34 cellular contexts compared by ENCODE assay signal in the genomic region with DNA sequence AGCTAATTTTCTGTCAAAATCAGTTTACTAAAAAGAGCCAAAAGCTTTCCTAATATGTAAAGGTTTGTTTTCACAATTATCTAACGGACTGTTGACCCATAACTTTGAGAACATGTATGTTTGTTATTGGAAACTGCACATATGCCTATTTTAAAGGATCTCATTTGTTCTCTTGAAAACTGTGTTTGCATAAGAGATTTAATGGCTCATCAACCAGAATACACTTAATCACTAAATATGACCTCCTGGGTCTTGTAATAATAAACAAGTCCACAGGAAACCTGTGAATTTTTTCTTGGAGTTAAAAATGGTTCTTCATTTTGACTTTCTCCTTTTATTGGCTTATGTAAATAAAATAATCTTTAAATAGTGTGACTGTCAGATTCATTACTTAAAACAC. TPM values are rescaled to one million over a fixed set of nuclear protein-coding genes. Genes with fewer than 3 reads are reported as not detected.
"Had no signal": no experiment of that assay in that cellular context is flagged by ENCODE, and none has a peak within 500 bp of the region (broad histone marks: within the 10 kb centered on the region; RNA-seq: fewer than 3 reads in every experiment).

No MANE protein-coding gene starts in this region.

- H3K4me3 ChIP-seq: PC-9 had no signal

- ATAC-seq: activated naive CD8-positive, alpha-beta T cell treated with anti-CD3 and anti-CD28 coated beads, Interleukin-2, amount 50 U/mL, for 24 hours; activated T-cell treated with anti-CD3 and anti-CD28 coated beads, Interleukin-2, amount 50 U/mL, for 4 hours; Right ventricle myocardium inferior had no signal

- H3K4me3 Mint-ChIP-seq: activated B cell treated with CpG ODN at 0.5 μM for 24 hours; activated CD4-positive, alpha-beta memory T cell treated with anti-CD3 and anti-CD28 coated beads for 36 hours; activated naive CD4-positive, alpha-beta T cell treated with anti-CD3 and anti-CD28 coated beads, Interleukin-2, amount 10 ng/mL, durations not matched to agents 7 days and 5 days; activated naive CD8-positive, alpha-beta T cell; activated naive CD8-positive, alpha-beta T cell treated with anti-CD3 and anti-CD28 coated beads, Interleukin-2, amount 50 U/mL, for 24 hours; activated T-cell treated with anti-CD3 and anti-CD28 coated beads, Interleukin-2, amount 50 U/mL, for 4 hours; activated T-helper 1 cell treated with anti-CD3 and anti-CD28 coated beads, Interleukin-12 subunit alpha, Interleukin-12 subunit beta, Interleukin-2, Interleukin-4 antibody, amounts not matched to agents 30 ng/mL and 10 ng/mL and 1 ng/mL, durations not matched to agents 14 hours and 24 hours and 36 hours had no signal

- H3K9me3 Mint-ChIP-seq: activated B cell treated with CpG ODN at 0.5 μM for 24 hours; activated CD4-positive, alpha-beta memory T cell treated with anti-CD3 and anti-CD28 coated beads for 36 hours; activated naive CD4-positive, alpha-beta T cell treated with anti-CD3 and anti-CD28 coated beads, Interleukin-2, amount 10 ng/mL, durations not matched to agents 7 days and 5 days; activated naive CD8-positive, alpha-beta T cell treated with anti-CD3 and anti-CD28 coated beads, Interleukin-2, amount 50 U/mL, for 24 hours; activated T-cell treated with anti-CD3 and anti-CD28 coated beads, Interleukin-2, amount 50 U/mL, for 4 hours; activated T-helper 1 cell treated with anti-CD3 and anti-CD28 coated beads, Interleukin-12 subunit alpha, Interleukin-12 subunit beta, Interleukin-2, Interleukin-4 antibody, amounts not matched to agents 30 ng/mL and 10 ng/mL and 1 ng/mL, durations not matched to agents 14 hours and 24 hours and 36 hours had no signal

- DNase-seq: activated B cell treated with CpG ODN at 0.5 μM for 24 hours; activated CD4-positive, alpha-beta memory T cell treated with anti-CD3 and anti-CD28 coated beads for 36 hours; activated CD4-positive, alpha-beta T cell treated with anti-CD3 and anti-CD28 coated beads for 4 hours; activated CD4-positive, alpha-beta T cell treated with anti-CD3 and anti-CD28 coated beads, Interleukin-2, amount 50 U/mL, for 1 hour; activated CD4-positive, CD25-positive, alpha-beta regulatory T cell treated with anti-CD3 and anti-CD28 coated beads, Interleukin-2, amount 50 U/mL, for 72 hours; activated CD8-positive, alpha-beta memory T cell treated with anti-CD3 and anti-CD28 coated beads, Interleukin-2, amount 50 U/mL, for 4 hours; activated gamma-delta T cell treated with Interleukin-2 at 50 U/mL for 16 hours; activated naive CD4-positive, alpha-beta T cell treated with anti-CD3 and anti-CD28 coated beads, Interleukin-2, amount 10 ng/mL, durations not matched to agents 7 days and 5 days; activated naive CD8-positive, alpha-beta T cell treated with anti-CD3 and anti-CD28 coated beads, Interleukin-2, amount 50 U/mL, for 24 hours; activated T-cell treated with anti-CD3 and anti-CD28 coated beads for 4 hours; activated T-cell treated with anti-CD3 and anti-CD28 coated beads, Interleukin-2, amount 50 U/mL, for 4 hours; anterior cingulate cortex; caudate nucleus; cerebellar nuclear complex; MM.1S; MV-4-11; NCI-H1092; NCI-H1694 treated with DMSO at 0.1 percent for 48 hours; NCI-H2029; NCI-H510A; PC-9; SIG-M5; SW 1271; T-helper 1 cell; T-helper 2 cell; T-helper 9 cell had no signal

- H3K36me3 Mint-ChIP-seq: activated CD4-positive, alpha-beta memory T cell treated with anti-CD3 and anti-CD28 coated beads for 36 hours; activated naive CD4-positive, alpha-beta T cell treated with anti-CD3 and anti-CD28 coated beads, Interleukin-2, amount 10 ng/mL, durations not matched to agents 7 days and 5 days; activated naive CD8-positive, alpha-beta T cell; brain had no signal

- H3K27ac Mint-ChIP-seq: activated B cell treated with CpG ODN at 0.5 μM for 24 hours; activated CD4-positive, alpha-beta memory T cell treated with anti-CD3 and anti-CD28 coated beads for 36 hours; activated naive CD4-positive, alpha-beta T cell treated with anti-CD3 and anti-CD28 coated beads, Interleukin-2, amount 10 ng/mL, durations not matched to agents 7 days and 5 days; activated naive CD8-positive, alpha-beta T cell; activated naive CD8-positive, alpha-beta T cell treated with anti-CD3 and anti-CD28 coated beads, Interleukin-2, amount 50 U/mL, for 24 hours; activated T-helper 1 cell treated with anti-CD3 and anti-CD28 coated beads, Interleukin-12 subunit alpha, Interleukin-12 subunit beta, Interleukin-2, Interleukin-4 antibody, amounts not matched to agents 30 ng/mL and 10 ng/mL and 1 ng/mL, durations not matched to agents 14 hours and 24 hours and 36 hours; brain had no signal

- H3K27ac ChIP-seq: KMS-11, PC-9, RWPE1, VCaP had no signal

RNA-seq across cellular contexts. Expression of a gene that starts 48.3 kb away (rescaled TPM):
- total RNA-seq: activated CD4-positive, alpha-beta memory T cell treated with anti-CD3 and anti-CD28 coated beads for 36 hours; LHCN-M2; Right ventricle myocardium inferior had no signal
